ENCODE assay signal across 2 cellular contexts in genomic region chr18:79999701-80000100, GRCh38. TPM values are rescaled to one million over a fixed set of nuclear protein-coding genes. Genes with fewer than 3 reads are reported as not detected.
"Had no signal": no experiment of that assay in that cellular context is flagged by ENCODE, and none has a peak within 500 bp of the region (broad histone marks: within the 10 kb centered on the region; RNA-seq: fewer than 3 reads in every experiment).

No MANE protein-coding gene starts in this region.

RNA-seq across cellular contexts. Expression of gene HSBP1L1, which starts 35.3 kb away (rescaled TPM):
- total RNA-seq: OCI-LY7, SJCRH30 had no signal
